ENCODE assay signal across 10 cellular contexts in genomic region chrX:78923198-78924015, GRCh38. TPM values are rescaled to one million over a fixed set of nuclear protein-coding genes. Genes with fewer than 3 reads are reported as not detected.
DNase-seq lines count a peak whose midpoint lies in the region; ATAC-seq and TF ChIP-seq lines count a peak whose summit lies in the region.
"Had no signal": no experiment of that assay in that cellular context is flagged by ENCODE, and none has a peak within 500 bp of the region (broad histone marks: within the 10 kb centered on the region; RNA-seq: fewer than 3 reads in every experiment).

No MANE protein-coding gene starts in this region.

- H3K36me3 ChIP-seq in WERI-Rb-1 = no peaks in the 10 kb centered on the region
- no peaks in the 10 kb centered on the region for H3K36me3 ChIP-seq in CD8-positive, alpha-beta memory T cell (ENCODE audit: insufficient read depth, low read length)

- CTCF ChIA-PET in CD8-positive, alpha-beta memory T cell (lab: Charles Lee) = interaction anchor here (0.6 kb wide), 1 partner anchor 18 kb away, joined by 3 read pairs; no protein-coding TSS in a partner anchor

- no peak overlapping the region for H3K27ac ChIP-seq in WERI-Rb-1
- H3K27ac ChIP-seq in CD8-positive, alpha-beta memory T cell (ENCODE audit: low read depth, low read length) = no peak overlapping the region

- H3K4me1 Mint-ChIP-seq in CD8-positive, alpha-beta memory T cell = peaks cover 3 to 15% (median 10%) of the 10 kb centered on the region in 3 donors

- no peak for TF ChIP-seq CTCF in WERI-Rb-1 (IDR thresholded peaks at IDR 0.05; ENCODE audit: low read depth, low read length)

- H3K9me3 Mint-ChIP-seq in CD8-positive, alpha-beta memory T cell = peaks cover 0 to 2% (median 0%) of the 10 kb centered on the region in 5 donors

- POLR2A ChIA-PET in CD8-positive, alpha-beta memory T cell (lab: Charles Lee) = interaction anchor here (0.7 kb wide), 1 partner anchor 12 kb away, joined by 5 read pairs; no protein-coding TSS in a partner anchor

- ATAC-seq in HG02938 (IDR thresholded peaks at IDR 0.05; ENCODE audit: unreplicated experiment) = peak; percentile 86
- ATAC-seq in esophagus mucosa = no peak

- no peak overlapping the region for H3K4me3 Mint-ChIP-seq in CD8-positive, alpha-beta memory T cell

- no peaks in the 10 kb centered on the region for H3K4me1 ChIP-seq in CD8-positive, alpha-beta memory T cell (ENCODE audit: insufficient read depth, low read length)

- no peaks in the 10 kb centered on the region for H3K9me3 ChIP-seq in WERI-Rb-1 (ENCODE audit: severe bottlenecking)
- no peaks in the 10 kb centered on the region for H3K9me3 ChIP-seq in CD8-positive, alpha-beta memory T cell (ENCODE audit: low read length)

- H3K36me3 Mint-ChIP-seq in CD8-positive, alpha-beta memory T cell = peaks cover 0 to 6% (median 0%) of the 10 kb centered on the region in 3 donors

- peaks cover 0 to 7% of the 10 kb centered on the region in 2 donors for H3K27me3 Mint-ChIP-seq in CD8-positive, alpha-beta memory T cell

- H3K27me3 ChIP-seq in WERI-Rb-1 (ENCODE audit: insufficient read depth, low read depth, severe bottlenecking) = peaks cover 7% of the 10 kb centered on the region
- no peaks in the 10 kb centered on the region for H3K27me3 ChIP-seq in CD8-positive, alpha-beta memory T cell (ENCODE audit: insufficient read depth, low read length, poor library complexity, severe bottlenecking)

- peak overlapping the region; percentile 68 for H3K4me3 ChIP-seq in GM08714 (ENCODE audit: low read length)
- no peak overlapping the region for H3K4me3 ChIP-seq in WERI-Rb-1 (ENCODE audit: low read depth, low read length)
- no peak overlapping the region for H3K4me3 ChIP-seq in CD8-positive, alpha-beta memory T cell (ENCODE audit: low read length)

- peak; percentile 19 for DNase-seq in GM19240 (ENCODE audit: insufficient read length, low spot score)
- DNase-seq in RPMI8226 = peak; percentile 12
- no peak for DNase-seq in WERI-Rb-1
- DNase-seq in NCI-H146 (lab: John Stamatoyannopoulos, UW) = no peak
- DNase-seq in CD8-positive, alpha-beta memory T cell = no peak
- DNase-seq: NCI-H446 treated with DMSO at 0.1 percent for 48 hours had no signal

- no peak overlapping the region for H3K27ac Mint-ChIP-seq in CD8-positive, alpha-beta memory T cell

RNA-seq across cellular contexts. Expression of gene P2RY10, which starts 21.8 kb away (rescaled TPM):
- total RNA-seq in esophagus mucosa = 0.60 TPM
- total RNA-seq in CD8-positive, alpha-beta memory T cell = 10 to 100 TPM; 64.9 to 66.4 TPM
- 58.8 TPM for polyA plus RNA-seq in CD8-positive, alpha-beta memory T cell
- polyA plus RNA-seq: BJ had no signal

Comparison
In these comparisons a context has a peak if more than half of its experiments do, and no peak if none do; other contexts are left out.
1. DNase-seq: peak in GM19240 (single experiment) and RPMI8226 (single experiment); none in WERI-Rb-1 (single experiment), NCI-H146 (single experiment) and CD8-positive, alpha-beta memory T cell (0 of 5).
2. RNA of gene P2RY10, which starts 21.8 kb away (total RNA-seq): 64.9 to 66.4 TPM in CD8-positive, alpha-beta memory T cell; 0.60 TPM in esophagus mucosa (single experiment); every median in the first group is over 10 times any median in the second.